In the genomic region with DNA sequence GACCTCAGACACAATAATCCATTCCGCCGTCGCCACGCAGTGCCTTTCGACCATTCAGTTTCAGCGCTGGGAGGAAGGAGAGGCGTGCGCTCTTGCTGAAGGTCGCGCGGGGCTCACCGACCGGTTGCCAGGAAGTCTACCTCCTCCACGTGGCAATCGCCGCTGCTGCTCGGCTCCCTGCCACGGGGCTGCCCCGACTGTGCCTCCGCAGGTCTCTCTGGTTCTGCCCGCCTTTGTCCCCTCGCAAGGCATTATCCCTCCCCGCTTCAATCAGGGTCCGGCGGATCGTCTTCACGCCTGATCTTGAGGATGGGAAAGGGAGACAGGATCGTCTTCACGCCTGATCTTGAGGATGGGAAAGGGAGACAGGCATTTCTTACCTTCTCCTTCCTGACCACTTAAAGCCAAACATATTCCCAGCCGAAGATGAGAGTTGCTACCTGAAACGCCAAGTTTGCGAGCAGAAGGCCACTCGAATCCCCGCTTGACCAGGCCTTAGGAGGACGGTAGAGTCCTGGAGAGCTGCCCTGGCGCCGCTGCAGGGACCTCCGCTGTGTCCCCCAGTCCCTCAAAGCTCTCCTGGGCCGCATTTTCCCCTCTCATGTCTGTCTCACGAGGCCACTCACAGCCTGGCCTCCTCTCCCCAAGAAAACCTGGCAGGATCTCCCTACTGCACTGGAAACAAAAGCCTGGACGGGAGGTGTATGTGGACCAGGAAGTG, we compare ENCODE assay signal across 1 cellular context.
TF ChIP-seq lines count a peak whose summit lies in the region.

No MANE protein-coding gene starts in this region.

TF ChIP-seq in H1, 55 proteins besides CTCF, POLR2A, EP300 and RAD21:
- TF ChIP-seq CBX8 (IDR thresholded peaks at IDR 0.05; ENCODE audit: borderline replicate concordance, low read depth, low read length) (no peak), CHD2 (IDR thresholded peaks at IDR 0.05; ENCODE audit: low read length) (no peak), CTBP2 (IDR thresholded peaks at IDR 0.05; ENCODE audit: borderline replicate concordance, insufficient read depth, insufficient read length, low read length) (no peak), MAFK (IDR thresholded peaks at IDR 0.05; ENCODE audit: low read depth, low read length) (no peak), BRCA1 (IDR thresholded peaks at IDR 0.05; ENCODE audit: low read depth, low read length) (no peak), NRF1 (IDR thresholded peaks at IDR 0.05; ENCODE audit: low read depth, low read length) (no peak), JUND (IDR thresholded peaks at IDR 0.05; ENCODE audit: low read length) (no peak), EGR1 (IDR thresholded peaks at IDR 0.05; ENCODE audit: borderline replicate concordance, low read depth, low read length) (no peak), PHF8 (conservative IDR thresholded peaks at IDR 0.05; ENCODE audit: low read depth, low read length) (no peak), TEAD4 (IDR thresholded peaks at IDR 0.05; ENCODE audit: low read depth, low read length) (no peak), NANOG (IDR thresholded peaks at IDR 0.05; ENCODE audit: insufficient read depth, low read depth, low read length, poor library complexity, severe bottlenecking) (no peak), RFX5 (IDR thresholded peaks at IDR 0.05; ENCODE audit: borderline replicate concordance, low read depth, low read length) (no peak), KDM5A (IDR thresholded peaks at IDR 0.05; ENCODE audit: low read length) (no peak), EZH2 (IDR thresholded peaks at IDR 0.05; ENCODE audit: low read depth, low read length, severe bottlenecking) (no peak)
- TF ChIP-seq, protein P1, sequence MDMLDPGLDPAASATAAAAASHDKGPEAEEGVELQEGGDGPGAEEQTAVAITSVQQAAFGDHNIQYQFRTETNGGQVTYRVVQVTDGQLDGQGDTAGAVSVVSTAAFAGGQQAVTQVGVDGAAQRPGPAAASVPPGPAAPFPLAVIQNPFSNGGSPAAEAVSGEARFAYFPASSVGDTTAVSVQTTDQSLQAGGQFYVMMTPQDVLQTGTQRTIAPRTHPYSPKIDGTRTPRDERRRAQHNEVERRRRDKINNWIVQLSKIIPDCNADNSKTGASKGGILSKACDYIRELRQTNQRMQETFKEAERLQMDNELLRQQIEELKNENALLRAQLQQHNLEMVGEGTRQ (IDR thresholded peaks at IDR 0.05; ENCODE audit: low read length) = no peak
- TF ChIP-seq, protein P2, sequence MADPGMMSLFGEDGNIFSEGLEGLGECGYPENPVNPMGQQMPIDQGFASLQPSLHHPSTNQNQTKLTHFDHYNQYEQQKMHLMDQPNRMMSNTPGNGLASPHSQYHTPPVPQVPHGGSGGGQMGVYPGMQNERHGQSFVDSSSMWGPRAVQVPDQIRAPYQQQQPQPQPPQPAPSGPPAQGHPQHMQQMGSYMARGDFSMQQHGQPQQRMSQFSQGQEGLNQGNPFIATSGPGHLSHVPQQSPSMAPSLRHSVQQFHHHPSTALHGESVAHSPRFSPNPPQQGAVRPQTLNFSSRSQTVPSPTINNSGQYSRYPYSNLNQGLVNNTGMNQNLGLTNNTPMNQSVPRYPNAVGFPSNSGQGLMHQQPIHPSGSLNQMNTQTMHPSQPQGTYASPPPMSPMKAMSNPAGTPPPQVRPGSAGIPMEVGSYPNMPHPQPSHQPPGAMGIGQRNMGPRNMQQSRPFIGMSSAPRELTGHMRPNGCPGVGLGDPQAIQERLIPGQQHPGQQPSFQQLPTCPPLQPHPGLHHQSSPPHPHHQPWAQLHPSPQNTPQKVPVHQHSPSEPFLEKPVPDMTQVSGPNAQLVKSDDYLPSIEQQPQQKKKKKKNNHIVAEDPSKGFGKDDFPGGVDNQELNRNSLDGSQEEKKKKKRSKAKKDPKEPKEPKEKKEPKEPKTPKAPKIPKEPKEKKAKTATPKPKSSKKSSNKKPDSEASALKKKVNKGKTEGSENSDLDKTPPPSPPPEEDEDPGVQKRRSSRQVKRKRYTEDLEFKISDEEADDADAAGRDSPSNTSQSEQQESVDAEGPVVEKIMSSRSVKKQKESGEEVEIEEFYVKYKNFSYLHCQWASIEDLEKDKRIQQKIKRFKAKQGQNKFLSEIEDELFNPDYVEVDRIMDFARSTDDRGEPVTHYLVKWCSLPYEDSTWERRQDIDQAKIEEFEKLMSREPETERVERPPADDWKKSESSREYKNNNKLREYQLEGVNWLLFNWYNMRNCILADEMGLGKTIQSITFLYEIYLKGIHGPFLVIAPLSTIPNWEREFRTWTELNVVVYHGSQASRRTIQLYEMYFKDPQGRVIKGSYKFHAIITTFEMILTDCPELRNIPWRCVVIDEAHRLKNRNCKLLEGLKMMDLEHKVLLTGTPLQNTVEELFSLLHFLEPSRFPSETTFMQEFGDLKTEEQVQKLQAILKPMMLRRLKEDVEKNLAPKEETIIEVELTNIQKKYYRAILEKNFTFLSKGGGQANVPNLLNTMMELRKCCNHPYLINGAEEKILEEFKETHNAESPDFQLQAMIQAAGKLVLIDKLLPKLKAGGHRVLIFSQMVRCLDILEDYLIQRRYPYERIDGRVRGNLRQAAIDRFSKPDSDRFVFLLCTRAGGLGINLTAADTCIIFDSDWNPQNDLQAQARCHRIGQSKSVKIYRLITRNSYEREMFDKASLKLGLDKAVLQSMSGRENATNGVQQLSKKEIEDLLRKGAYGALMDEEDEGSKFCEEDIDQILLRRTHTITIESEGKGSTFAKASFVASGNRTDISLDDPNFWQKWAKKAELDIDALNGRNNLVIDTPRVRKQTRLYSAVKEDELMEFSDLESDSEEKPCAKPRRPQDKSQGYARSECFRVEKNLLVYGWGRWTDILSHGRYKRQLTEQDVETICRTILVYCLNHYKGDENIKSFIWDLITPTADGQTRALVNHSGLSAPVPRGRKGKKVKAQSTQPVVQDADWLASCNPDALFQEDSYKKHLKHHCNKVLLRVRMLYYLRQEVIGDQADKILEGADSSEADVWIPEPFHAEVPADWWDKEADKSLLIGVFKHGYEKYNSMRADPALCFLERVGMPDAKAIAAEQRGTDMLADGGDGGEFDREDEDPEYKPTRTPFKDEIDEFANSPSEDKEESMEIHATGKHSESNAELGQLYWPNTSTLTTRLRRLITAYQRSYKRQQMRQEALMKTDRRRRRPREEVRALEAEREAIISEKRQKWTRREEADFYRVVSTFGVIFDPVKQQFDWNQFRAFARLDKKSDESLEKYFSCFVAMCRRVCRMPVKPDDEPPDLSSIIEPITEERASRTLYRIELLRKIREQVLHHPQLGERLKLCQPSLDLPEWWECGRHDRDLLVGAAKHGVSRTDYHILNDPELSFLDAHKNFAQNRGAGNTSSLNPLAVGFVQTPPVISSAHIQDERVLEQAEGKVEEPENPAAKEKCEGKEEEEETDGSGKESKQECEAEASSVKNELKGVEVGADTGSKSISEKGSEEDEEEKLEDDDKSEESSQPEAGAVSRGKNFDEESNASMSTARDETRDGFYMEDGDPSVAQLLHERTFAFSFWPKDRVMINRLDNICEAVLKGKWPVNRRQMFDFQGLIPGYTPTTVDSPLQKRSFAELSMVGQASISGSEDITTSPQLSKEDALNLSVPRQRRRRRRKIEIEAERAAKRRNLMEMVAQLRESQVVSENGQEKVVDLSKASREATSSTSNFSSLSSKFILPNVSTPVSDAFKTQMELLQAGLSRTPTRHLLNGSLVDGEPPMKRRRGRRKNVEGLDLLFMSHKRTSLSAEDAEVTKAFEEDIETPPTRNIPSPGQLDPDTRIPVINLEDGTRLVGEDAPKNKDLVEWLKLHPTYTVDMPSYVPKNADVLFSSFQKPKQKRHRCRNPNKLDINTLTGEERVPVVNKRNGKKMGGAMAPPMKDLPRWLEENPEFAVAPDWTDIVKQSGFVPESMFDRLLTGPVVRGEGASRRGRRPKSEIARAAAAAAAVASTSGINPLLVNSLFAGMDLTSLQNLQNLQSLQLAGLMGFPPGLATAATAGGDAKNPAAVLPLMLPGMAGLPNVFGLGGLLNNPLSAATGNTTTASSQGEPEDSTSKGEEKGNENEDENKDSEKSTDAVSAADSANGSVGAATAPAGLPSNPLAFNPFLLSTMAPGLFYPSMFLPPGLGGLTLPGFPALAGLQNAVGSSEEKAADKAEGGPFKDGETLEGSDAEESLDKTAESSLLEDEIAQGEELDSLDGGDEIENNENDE (IDR thresholded peaks at IDR 0.05; ENCODE audit: insufficient replicate concordance, low read length) = no peak
